ENCODE assay signal across 10 cellular contexts in the genomic region with DNA sequence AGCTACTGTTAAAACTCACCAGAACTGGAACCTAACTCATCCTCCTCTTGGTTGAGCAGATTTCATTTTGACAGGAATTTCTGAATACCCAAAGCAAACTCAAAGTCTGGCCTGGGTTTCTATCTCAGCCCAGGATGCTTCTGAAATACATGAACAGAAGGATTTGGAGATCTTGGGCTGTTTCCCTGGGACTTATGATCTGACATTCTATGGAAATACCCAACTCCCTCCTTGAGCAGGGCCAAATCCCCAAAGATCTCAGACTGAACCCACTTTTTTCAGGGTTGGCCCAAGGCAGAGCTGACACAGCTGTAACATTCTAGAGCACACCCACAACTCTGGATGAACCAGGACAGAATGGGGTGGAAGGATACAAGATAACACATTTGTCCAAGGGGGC. TPM values are rescaled to one million over a fixed set of nuclear protein-coding genes. Genes with fewer than 3 reads are reported as not detected.
DNase-seq lines count a peak whose midpoint lies in the region; ATAC-seq, FAIRE-seq and TF ChIP-seq lines count a peak whose summit lies in the region.
"Had no signal": no experiment of that assay in that cellular context is flagged by ENCODE, and none has a peak within 500 bp of the region (broad histone marks: within the 10 kb centered on the region; RNA-seq: fewer than 3 reads in every experiment).

No MANE protein-coding gene starts in this region.

- no peaks in the 10 kb centered on the region for H3K27me3 ChIP-seq in BLaER1
- H3K27me3 ChIP-seq in Loucy (ENCODE audit: insufficient read depth, low read length, poor library complexity, severe bottlenecking), result no peaks in the 10 kb centered on the region
- no peaks in the 10 kb centered on the region for H3K27me3 ChIP-seq in duodenal mucosa (ENCODE audit: control insufficient read depth in 1 of 2, insufficient read depth in 2 of 2, low read length in 2 of 2)
- no peaks in the 10 kb centered on the region for H3K27me3 ChIP-seq in neuron (ENCODE audit: insufficient read depth, low read length)
- peaks cover 2% of the 10 kb centered on the region for H3K27me3 ChIP-seq in osteoblast (ENCODE audit: insufficient read depth, low read length)

- H3K4me1 ChIP-seq in BLaER1, result peaks cover 33% of the 10 kb centered on the region
- peaks cover 40% of the 10 kb centered on the region for H3K4me1 ChIP-seq in Loucy (ENCODE audit: insufficient read depth, low read length, poor library complexity, severe bottlenecking)
- peaks cover 27 to 30% of the 10 kb centered on the region in 2 donors for H3K4me1 ChIP-seq in duodenal mucosa (ENCODE audit: control insufficient read depth in 1 of 2, insufficient read depth in 2 of 2, low read length in 2 of 2)
- peaks cover 27% of the 10 kb centered on the region for H3K4me1 ChIP-seq in neuron (ENCODE audit: insufficient read depth, low read length)
- H3K4me1 ChIP-seq in osteoblast (ENCODE audit: insufficient read depth, low read length), result peaks cover 27% of the 10 kb centered on the region

- no peak for ATAC-seq in HG03457 (IDR thresholded peaks at IDR 0.05; ENCODE audit: unreplicated experiment)

- H3K4me3 ChIP-seq in BLaER1 (no peak overlapping the region), Loucy (ENCODE audit: low read length, poor library complexity, severe bottlenecking) (peak overlapping the region; percentile 99), duodenal mucosa (ENCODE audit: low read depth in 1 of 2, low read length in 2 of 2) (peak overlapping the region; percentile 89 to 94), neuron (ENCODE audit: low read length) (peak overlapping the region; percentile 89), osteoblast (ENCODE audit: insufficient read depth, low read length) (no peak overlapping the region)

- no peak for TF ChIP-seq CTCF in Loucy (conservative IDR thresholded peaks at IDR 0.05; ENCODE audit: low read length)
- no peak for TF ChIP-seq CTCF in osteoblast (IDR thresholded peaks at IDR 0.05; ENCODE audit: extremely low read depth, low read depth, low read length)

- H3K9me3 ChIP-seq in BLaER1 (no peaks in the 10 kb centered on the region), Loucy (ENCODE audit: insufficient read depth, low read depth, low read length) (no peaks in the 10 kb centered on the region), duodenal mucosa (ENCODE audit: control insufficient read depth in 1 of 2, low read length in 2 of 2) (no peaks in the 10 kb centered on the region), neuron (ENCODE audit: low read length) (no peaks in the 10 kb centered on the region), osteoblast (ENCODE audit: low read depth, low read length) (no peaks in the 10 kb centered on the region)

- H3K4me2 ChIP-seq in BLaER1 (peak overlapping the region; percentile 90), Loucy (ENCODE audit: low read depth, low read length, poor library complexity, severe bottlenecking) (peak overlapping the region; percentile 92), osteoblast (ENCODE audit: insufficient read depth, low read length) (no peak overlapping the region)

- no peak overlapping the region; the same call in 1 of the 2 replicates for H2AFZ ChIP-seq in Loucy (ENCODE audit: low read length)
- no peak overlapping the region for H2AFZ ChIP-seq in neuron (ENCODE audit: low read depth, low read length)
- H2AFZ ChIP-seq in osteoblast (ENCODE audit: low read length), result no peak overlapping the region

- no peaks in the 10 kb centered on the region; the same call in 1 of the 2 replicates for H3F3A ChIP-seq in Loucy (ENCODE audit: low read depth)

- H3K9me2 ChIP-seq in Loucy (replicated peaks; ENCODE audit: low read depth, low read length), result no peaks in the 10 kb centered on the region

- H3K36me3 ChIP-seq in BLaER1, result no peaks in the 10 kb centered on the region
- H3K36me3 ChIP-seq in Loucy (ENCODE audit: insufficient read depth, low read length), result no peaks in the 10 kb centered on the region
- H3K36me3 ChIP-seq in duodenal mucosa (ENCODE audit: control insufficient read depth in 1 of 2, insufficient read depth in 2 of 2, low read length in 2 of 2), result peaks cover 0 to 3% of the 10 kb centered on the region in 2 donors
- H3K36me3 ChIP-seq in neuron (ENCODE audit: insufficient read depth, low read length), result no peaks in the 10 kb centered on the region
- no peaks in the 10 kb centered on the region for H3K36me3 ChIP-seq in osteoblast (ENCODE audit: insufficient read depth, low read length)

- no peak for DNase-seq in osteoblast (ENCODE audit: insufficient read length, low spot score, missing footprints)
- DNase-seq in HTR-8/SVneo (ENCODE audit: insufficient read length, low spot score), result no peak
- no peak for DNase-seq in OCI-M1 (lab: John Stamatoyannopoulos, UW)
- DNase-seq: NCI-H2029 treated with DMSO at 0.1 percent for 48 hours; stimulated activated CD4-positive, alpha-beta T cell treated with anti-CD3 and anti-CD28 coated beads, Interleukin-2, amount 100 ng/mL, for 48 hours had no signal

- H3K27ac ChIP-seq in BLaER1 (no peak overlapping the region), duodenal mucosa (ENCODE audit: low read depth, low read length) (peak overlapping the region; percentile 37), osteoblast (ENCODE audit: low read depth, low read length) (no peak overlapping the region)

- no peak for FAIRE-seq in HTR-8/SVneo (lab: Jason Lieb, UNC)

- H3K79me2 ChIP-seq in Loucy (ENCODE audit: insufficient read depth, low read length) (peaks cover 43% of the 10 kb centered on the region), osteoblast (ENCODE audit: insufficient read depth, low read length) (peaks cover 35% of the 10 kb centered on the region)

- H4K20me1 ChIP-seq in BLaER1 (peaks cover 27% of the 10 kb centered on the region), Loucy (ENCODE audit: insufficient read depth, low read length, poor library complexity, severe bottlenecking) (peaks cover 33% of the 10 kb centered on the region), osteoblast (ENCODE audit: insufficient read depth, low read length) (peaks cover 13% of the 10 kb centered on the region)

- H3K9ac ChIP-seq in BLaER1 (no peak overlapping the region), Loucy (ENCODE audit: low read depth, low read length, poor library complexity, severe bottlenecking) (no peak overlapping the region), duodenal mucosa (ENCODE audit: low read depth in 1 of 2, low read length in 2 of 2) (no peak overlapping the region)

RNA-seq across cellular contexts. Expression of a gene that starts 1.1 kb away (rescaled TPM):
- total RNA-seq in osteoblast, result 168 and 176 TPM in 2 replicates

Comparison
In these comparisons a context has a peak if more than half of its experiments do, and no peak if none do; other contexts are left out.
1. H3K4me3 ChIP-seq: peak in Loucy (single experiment), duodenal mucosa (2 of 2) and neuron (single experiment); none in BLaER1 (single experiment) and osteoblast (single experiment).